In genomic region chr3:142904639-142905441, GRCh38 we compare ENCODE assay signal across 7 cellular contexts. TPM values are rescaled to one million over a fixed set of nuclear protein-coding genes. Genes with fewer than 3 reads are reported as not detected.
DNase-seq lines count a peak whose midpoint lies in the region; ATAC-seq and TF ChIP-seq lines count a peak whose summit lies in the region.

No MANE protein-coding gene starts in this region.

- TF ChIP-seq CTCF in colonic mucosa (IDR thresholded peaks at IDR 0.05) (no peak), retinal pigment epithelial cell (conservative IDR thresholded peaks at IDR 0.05; ENCODE audit: low read depth, low read length) (peak; percentile 10), CD14-positive monocyte (IDR thresholded peaks at IDR 0.05) (no peak)

- no peaks in the 10 kb centered on the region for H3K27me3 Mint-ChIP-seq in CD14-positive monocyte (ENCODE audit: low read depth in 3 of 3)

- intact Hi-C loops in colonic mucosa (cut with DNase I) (no loop called here), CD14-positive monocyte (cut with micrococcal nuclease) (no loop called here)

- H3K9me3 Mint-ChIP-seq in CD14-positive monocyte = peaks cover 0 to 5% (median 0%) of the 10 kb centered on the region in 7 donors

- H3K27me3 ChIP-seq in colonic mucosa = no peaks in the 10 kb centered on the region

- no peaks in the 10 kb centered on the region for H3K9me3 ChIP-seq in colonic mucosa

- H3K36me3 Mint-ChIP-seq in CD14-positive monocyte = no peaks in the 10 kb centered on the region

- peak overlapping the region; percentile 11 for H3K27ac ChIP-seq in colonic mucosa

- H3K27ac Mint-ChIP-seq in CD14-positive monocyte = peak overlapping the region in 3 of 7 donors; percentile 7 to 23 (median 13)

- H3K36me3 ChIP-seq in colonic mucosa = no peaks in the 10 kb centered on the region

- DNase-seq in M059J (ENCODE audit: low read depth) (peak; percentile 85), colonic mucosa (peak; percentile 58), retinal pigment epithelial cell (ENCODE audit: low read depth) (no peak), CD14-positive monocyte (ENCODE audit: low spot score) (no peak)
- DNase-seq in stimulated activated naive CD4-positive, alpha-beta T cell treated with Interleukin-2 at 50 U/mL for 16 hours (lab: John Stamatoyannopoulos, UW) = no peak

- H3K9ac ChIP-seq in colonic mucosa (ENCODE audit: low read depth in 2 of 2, low read length in 2 of 2) = no peak overlapping the region

- no peaks in the 10 kb centered on the region for H3K4me1 ChIP-seq in colonic mucosa

- H3K4me1 Mint-ChIP-seq in CD14-positive monocyte = peaks cover 18% of the 10 kb centered on the region

- peak; percentile 56 for ATAC-seq in GM18867 (IDR thresholded peaks at IDR 0.05; ENCODE audit: unreplicated experiment)
- ATAC-seq in HG02884 (IDR thresholded peaks at IDR 0.05; ENCODE audit: unreplicated experiment) = no peak

- no peak overlapping the region for H3K4me3 ChIP-seq in colonic mucosa
- H3K4me3 ChIP-seq in retinal pigment epithelial cell (ENCODE audit: low read length) = no peak overlapping the region

- no peak overlapping the region for H3K4me3 Mint-ChIP-seq in CD14-positive monocyte

RNA-seq across cellular contexts. Expression of gene PCOLCE2, which starts 16.0 kb away (rescaled TPM):
- total RNA-seq in M059J (2014; rRNA removed; shearing (Covaris generic)) = 21.6 and 26.5 TPM in 2 replicates
- 1 to 10 TPM; 1.0 to 1.9 TPM for total RNA-seq in colonic mucosa
- polyA plus RNA-seq in CD14-positive monocyte = not detected

RNA-seq across cellular contexts. Expression of gene PAQR9, which starts 58.6 kb away (rescaled TPM):
- 0.12 and 0.59 TPM in 2 replicates for total RNA-seq in M059J (2014; rRNA removed; shearing (Covaris generic))
- total RNA-seq in colonic mucosa = not detected
- polyA plus RNA-seq in CD14-positive monocyte = not detected

Comparison
In these comparisons a context has a peak if more than half of its experiments do, and no peak if none do; other contexts are left out.
1. DNase-seq: peak in M059J (single experiment) and colonic mucosa (single experiment); none in retinal pigment epithelial cell (single experiment), CD14-positive monocyte (single experiment) and stimulated activated naive CD4-positive, alpha-beta T cell treated with Interleukin-2 at 50 U/mL for 16 hours (single experiment).